ENCODE assay signal across 13 cellular contexts in genomic region chr10:123144697-123145541, GRCh38. TPM values are rescaled to one million over a fixed set of nuclear protein-coding genes. Genes with fewer than 3 reads are reported as not detected.
DNase-seq lines count a peak whose midpoint lies in the region; ATAC-seq, FAIRE-seq and TF ChIP-seq lines count a peak whose summit lies in the region.
"Had no signal": no experiment of that assay in that cellular context is flagged by ENCODE, and none has a peak within 500 bp of the region (broad histone marks: within the 10 kb centered on the region; RNA-seq: fewer than 3 reads in every experiment).

No MANE protein-coding gene starts in this region.

- TF ChIP-seq EP300 in GM12878 (IDR thresholded peaks at IDR 0.05; ENCODE audit: borderline replicate concordance in 1 of 2, control insufficient read depth in 1 of 2, low read depth in 2 of 2, low read length in 2 of 2) = no peak

- TF ChIP-seq CTCF in GM12878 (IDR thresholded peaks at IDR 0.05 in 2 of 3, conservative IDR thresholded peaks at IDR 0.05 in 1 of 3; ENCODE audit: control insufficient read depth in 2 of 3, extremely low read depth in 1 of 3, insufficient read depth in 1 of 3, low read depth in 3 of 3, low read length in 3 of 3) (peak in 1 of 3 experiments; percentile 22; a peak in 2 of 6 replicates), heart right ventricle (IDR thresholded peaks at IDR 0.05) (no peak)

- TF ChIP-seq RAD21 in GM12878 (IDR thresholded peaks at IDR 0.05; ENCODE audit: insufficient read depth, low read depth, low read length) = no peak

- ATAC-seq in GM12878 (no peak), heart right ventricle (no peak), HG02981 (IDR thresholded peaks at IDR 0.05; ENCODE audit: unreplicated experiment) (no peak)
- no peak for ATAC-seq in naive thymus-derived CD8-positive, alpha-beta T cell
- ATAC-seq: body of pancreas had no signal

- peak overlapping the region; percentile 8; the same call in 1 of the 2 replicates for H3K4me3 ChIP-seq in HUES64 (ENCODE audit: low read length)
- no peak overlapping the region for H3K4me3 ChIP-seq in GM12878
- H3K4me3 ChIP-seq in heart right ventricle = no peak overlapping the region
- H3K4me3 ChIP-seq: body of pancreas, prostate gland had no signal

- no peaks in the 10 kb centered on the region for H4K20me1 ChIP-seq in GM12878 (ENCODE audit: control insufficient read depth, insufficient read depth)

- RAD21 ChIA-PET in GM12878 (lab: Charles Lee; ENCODE audit: unreplicated experiment) = interaction anchor here (0.8 to 1.3 kb wide), 2 partner anchors 236 to 257 kb away, joined by 3 read pairs; no protein-coding TSS in a partner anchor

- peak overlapping the region; percentile 38; the same call in 1 of the 2 replicates for H3K4me2 ChIP-seq in GM12878 (ENCODE audit: control insufficient read depth, insufficient read depth)

- TF ChIP-seq POLR2A in GM12878 (IDR thresholded peaks at IDR 0.05; ENCODE audit: low read depth, low read length) = no peak

- H3K9ac ChIP-seq in HUES64 (ENCODE audit: low read depth, low read length) (no peak overlapping the region), GM12878 (ENCODE audit: control insufficient read depth, insufficient read depth, low read length) (no peak overlapping the region)

- in situ Hi-C loops in GM12878 (cut with MboI) = no loop called here

- H3K36me3 ChIP-seq in HUES64 (ENCODE audit: insufficient read depth, low read length) = no peaks in the 10 kb centered on the region
- H3K36me3 ChIP-seq in GM12878 (ENCODE audit: control insufficient read depth in 2 of 2, insufficient read depth in 2 of 2, low read length in 1 of 2) = no peaks in the 10 kb centered on the region
- H3K36me3 ChIP-seq in heart right ventricle = no peaks in the 10 kb centered on the region
- H3K36me3 ChIP-seq: prostate gland had no signal

- no peak overlapping the region for H2AFZ ChIP-seq in GM12878 (ENCODE audit: control insufficient read depth, low read depth, low read length)

- POLR2A ChIA-PET in GM12878 (lab: Charles Lee) = interaction anchor here (0.5 kb wide), 1 partner anchor 705 kb away, joined by 3 read pairs; no protein-coding TSS in a partner anchor
- POLR2A ChIA-PET in naive thymus-derived CD8-positive, alpha-beta T cell (lab: Charles Lee) = interaction anchor here (1.3 kb wide), 1 partner anchor 9 kb away, joined by 4 read pairs; the partner anchor contains the start of gene BUB3

- no peak for FAIRE-seq in GM12878 (lab: Jason Lieb, UNC)
- FAIRE-seq: A204.1 had no signal

- H3K27ac Mint-ChIP-seq in naive thymus-derived CD8-positive, alpha-beta T cell = no peak overlapping the region

- SMC1A ChIA-PET in GM12878 (lab: Charles Lee; ENCODE audit: uncharacterized antibody, unreplicated experiment) = interaction anchor here (0.5 kb wide), 1 partner anchor 108 kb away, joined by 4 read pairs; no protein-coding TSS in a partner anchor

- H3K36me3 Mint-ChIP-seq in naive thymus-derived CD8-positive, alpha-beta T cell = no peaks in the 10 kb centered on the region

- peak overlapping the region in 9 of 10 donors; percentile 13 to 78 (median 65) for H3K4me3 Mint-ChIP-seq in naive thymus-derived CD8-positive, alpha-beta T cell

- H3K9me3 ChIP-seq in HUES64 (ENCODE audit: insufficient read depth, low read depth, low read length) = no peaks in the 10 kb centered on the region
- peaks cover 1% of the 10 kb centered on the region; the same call in 2 of the 3 replicates for H3K9me3 ChIP-seq in GM12878 (replicated peaks; ENCODE audit: control insufficient read depth, insufficient read depth, low read length)
- H3K9me3 ChIP-seq in heart right ventricle = no peaks in the 10 kb centered on the region
- H3K9me3 ChIP-seq: body of pancreas, prostate gland had no signal

- DNase-seq in DMS53 (lab: John Stamatoyannopoulos, UW) (peak; percentile 32), DMS53 treated with DMSO at 0.1 percent for 48 hours (lab: John Stamatoyannopoulos, UW; ENCODE audit: unreplicated experiment) (no peak), GM12878 (ENCODE audit: low read depth, low spot score) (no peak), heart right ventricle (no peak), NOMO-1 treated with dmso at 0.1 percent for 144 hours (lab: John Stamatoyannopoulos, UW; ENCODE audit: unreplicated experiment) (no peak)
- no peak for DNase-seq in naive thymus-derived CD8-positive, alpha-beta T cell
- DNase-seq: HCEC 1CT, NCI-H510A treated with DMSO at 0.1 percent for 48 hours had no signal

- H3K27me3 Mint-ChIP-seq in naive thymus-derived CD8-positive, alpha-beta T cell = peaks cover 61 to 91% (median 67%) of the 10 kb centered on the region in 5 donors

- peaks cover 25 to 79% (median 65%) of the 10 kb centered on the region in 4 donors for H3K4me1 Mint-ChIP-seq in naive thymus-derived CD8-positive, alpha-beta T cell

- H3K27ac ChIP-seq in HUES64 (ENCODE audit: low read depth, low read length) (no peak overlapping the region), GM12878 (ENCODE audit: control insufficient read depth, insufficient read depth) (no peak overlapping the region), heart right ventricle (no peak overlapping the region)
- H3K27ac ChIP-seq: body of pancreas, prostate gland had no signal

- CTCF ChIA-PET in GM12878 (lab: Yijun Ruan, JAX) = interaction anchor here (0.6 kb wide), 1 partner anchor 127 kb away, joined by 3 read pairs; no protein-coding TSS in a partner anchor

- intact Hi-C loops in GM12878 (cut with micrococcal nuclease; ENCODE audit: unreplicated experiment) (no loop called here), heart right ventricle (cut with DNase I) (no loop called here)

- H3K9me3 Mint-ChIP-seq in naive thymus-derived CD8-positive, alpha-beta T cell = no peaks in the 10 kb centered on the region

- peaks cover 18% of the 10 kb centered on the region; the same call in 1 of the 2 replicates for H3K4me1 ChIP-seq in HUES64 (ENCODE audit: insufficient read depth, low read length)
- peaks cover 4% of the 10 kb centered on the region; the same call in 1 of the 2 replicates for H3K4me1 ChIP-seq in GM12878 (ENCODE audit: control insufficient read depth, insufficient read depth, low read length)
- peaks cover 9 to 58% (median 37%) of the 10 kb centered on the region in 9 donors for H3K4me1 ChIP-seq in heart right ventricle

- no TSS peak for BruUV-seq in GM12878 (replicated peaks; lab: Mats Ljungman, UMichigan)

- WGBS in HUES64 = 2% methylated on average over 29 of the region's 29 CpGs
- 12% methylated on average over 29 of the region's 29 CpGs for WGBS in GM12878 (ENCODE audit: insufficient coverage, insufficient replicate concordance, low lambda C conversion rate, missing lambda C conversion rate)
- 3% methylated on average over 29 of the region's 29 CpGs for WGBS in heart right ventricle, 2 donors

- H3K27me3 ChIP-seq in HUES64 (ENCODE audit: insufficient read depth, low read length) = peaks cover 100% of the 10 kb centered on the region
- H3K27me3 ChIP-seq in GM12878 (replicated peaks in 1 of 2; ENCODE audit: control insufficient read depth in 2 of 2, insufficient read depth in 2 of 2, low read length in 1 of 2) = peaks cover 35 to 43% of the 10 kb centered on the region in 2 experiments
- H3K27me3 ChIP-seq in heart right ventricle = peaks cover 73 to 100% (median 100%) of the 10 kb centered on the region in 7 donors

- peaks cover 18% of the 10 kb centered on the region for H3K79me2 ChIP-seq in GM12878 (ENCODE audit: control insufficient read depth, insufficient read depth, low read length)

RNA-seq across cellular contexts. Expression of gene HMX2, which starts 3.0 kb away (rescaled TPM):
- 0.85 TPM for polyA plus RNA-seq in HUES64 (2013, experiment 1 of 2)
- 1.0 TPM for polyA plus RNA-seq in HUES64 (2013, experiment 2 of 2)
- 0.86 and 1.1 TPM in 2 replicates for total RNA-seq in GM12878 (2013; cell fraction: nucleolus; rRNA removed)
- total RNA-seq in GM12878 (2014; rRNA removed) (12.0 and 16.8 TPM in 2 replicates), GM12878 (2014; rRNA removed; fragmentation: Illumina TruSeq; extraction: Trizol) (3.1 and 4.5 TPM in 2 replicates), GM12878 (2021) (19.8 and 22.0 TPM in 2 replicates), heart right ventricle (not detected)
- polyA plus RNA-seq in GM12878 (2011; ENCODE audit: low read depth) = 0.47 TPM
- polyA plus RNA-seq in GM12878 (2011; rRNA removed) (not detected in 2 replicates), GM12878 (2014; fragmentation: Illumina TruSeq; extraction: Trizol) (2.8 and 2.9 TPM in 2 replicates), GM12878 (2014; fragmentation: Nextera tagmentation; extraction: Ambion mirVana) (1 to 10 TPM; 1.4 to 3.0 TPM), GM12878 (2014; rRNA removed) (23.6 and 26.4 TPM in 2 replicates), GM12878 (2016; fragmentation: Nextera tagmentation; extraction: Ambion mirVana) (10 to 100 TPM; 30.6 to 31.3 TPM), heart right ventricle (not detected)
- 0.08 and 0.10 TPM in 2 replicates for polyA plus RNA-seq in GM12878 (2011; cell fraction: cytosol; rRNA removed)
- 0.10 and 0.15 TPM in 2 replicates for polyA plus RNA-seq in GM12878 (2011; cell fraction: nucleus; rRNA removed)
- polyA plus RNA-seq in GM12878 (2012) = 3.6 and 5.8 TPM in 2 replicates
- polyA minus RNA-seq in GM12878 (2011; rRNA and poly(A)+ RNA removed) = 0.15 TPM in 1 of 2 replicates, not detected in the other
- not detected in 2 replicates for polyA minus RNA-seq in GM12878 (2011; cell fraction: cytosol; rRNA and poly(A)+ RNA removed)
- polyA minus RNA-seq in GM12878 (2011; cell fraction: nucleus; rRNA and poly(A)+ RNA removed) = not detected in 2 replicates
- not detected for total RNA-seq in naive thymus-derived CD8-positive, alpha-beta T cell
- polyA plus RNA-seq in naive thymus-derived CD8-positive, alpha-beta T cell = not detected
- total RNA-seq: body of pancreas had no signal

RNA-seq across cellular contexts. Expression of gene HMX3, which starts 9.1 kb away (rescaled TPM):
- not detected for polyA plus RNA-seq in HUES64 (2013, experiment 1 of 2)
- polyA plus RNA-seq in HUES64 (2013, experiment 2 of 2) = not detected
- 8.9 and 12.1 TPM in 2 replicates for total RNA-seq in GM12878 (2013; cell fraction: nucleolus; rRNA removed)
- total RNA-seq in GM12878 (2014; rRNA removed) = 29.6 and 32.8 TPM in 2 replicates
- 3.5 and 4.8 TPM in 2 replicates for total RNA-seq in GM12878 (2014; rRNA removed; fragmentation: Illumina TruSeq; extraction: Trizol)
- total RNA-seq in GM12878 (2021) = 54.6 and 60.5 TPM in 2 replicates
- polyA plus RNA-seq in GM12878 (2011; ENCODE audit: low read depth) = 2.1 TPM
- polyA plus RNA-seq in GM12878 (2011; rRNA removed) = 0.19 and 0.65 TPM in 2 replicates
- 1.3 and 2.9 TPM in 2 replicates for polyA plus RNA-seq in GM12878 (2011; cell fraction: cytosol; rRNA removed)
- polyA plus RNA-seq in GM12878 (2011; cell fraction: nucleus; rRNA removed) = 1.4 and 3.6 TPM in 2 replicates
- polyA plus RNA-seq in GM12878 (2012) = 8.8 and 9.0 TPM in 2 replicates
- 0.27 and 0.63 TPM in 2 replicates for polyA plus RNA-seq in GM12878 (2014; fragmentation: Illumina TruSeq; extraction: Trizol)
- polyA plus RNA-seq in GM12878 (2014; fragmentation: Nextera tagmentation; extraction: Ambion mirVana) = not detected
- polyA plus RNA-seq in GM12878 (2014; rRNA removed) = 34.3 and 38.6 TPM in 2 replicates
- 10 to 100 TPM; 14.0 to 16.6 TPM for polyA plus RNA-seq in GM12878 (2016; fragmentation: Nextera tagmentation; extraction: Ambion mirVana)
- 0.29 and 1.0 TPM in 2 replicates for polyA minus RNA-seq in GM12878 (2011; rRNA and poly(A)+ RNA removed)
- 3.2 and 4.4 TPM in 2 replicates for polyA minus RNA-seq in GM12878 (2011; cell fraction: cytosol; rRNA and poly(A)+ RNA removed)
- 1.3 and 1.7 TPM in 2 replicates for polyA minus RNA-seq in GM12878 (2011; cell fraction: nucleus; rRNA and poly(A)+ RNA removed)
- not detected for total RNA-seq in naive thymus-derived CD8-positive, alpha-beta T cell
- polyA plus RNA-seq in naive thymus-derived CD8-positive, alpha-beta T cell = not detected
- not detected for total RNA-seq in heart right ventricle
- not detected for polyA plus RNA-seq in heart right ventricle
- total RNA-seq: body of pancreas, prostate gland had no signal

RNA-seq across cellular contexts. Expression of gene BUB3, which starts 9.3 kb away (rescaled TPM):
- polyA plus RNA-seq in HUES64 (2013, experiment 1 of 2) = 156 TPM
- 157 TPM for polyA plus RNA-seq in HUES64 (2013, experiment 2 of 2)
- 259 and 269 TPM in 2 replicates for total RNA-seq in GM12878 (2013; cell fraction: nucleolus; rRNA removed)
- 471 and 555 TPM in 2 replicates for total RNA-seq in GM12878 (2014; rRNA removed)
- 248 and 262 TPM in 2 replicates for total RNA-seq in GM12878 (2014; rRNA removed; fragmentation: Illumina TruSeq; extraction: Trizol)
- total RNA-seq in GM12878 (2021) = 252 and 260 TPM in 2 replicates
- 91.1 TPM for polyA plus RNA-seq in GM12878 (2011; ENCODE audit: low read depth)
- 312 and 334 TPM in 2 replicates for polyA plus RNA-seq in GM12878 (2011; rRNA removed)
- 276 and 371 TPM in 2 replicates for polyA plus RNA-seq in GM12878 (2011; cell fraction: cytosol; rRNA removed)
- 512 and 524 TPM in 2 replicates for polyA plus RNA-seq in GM12878 (2011; cell fraction: nucleus; rRNA removed)
- 164 and 233 TPM in 2 replicates for polyA plus RNA-seq in GM12878 (2012)
- 228 and 312 TPM in 2 replicates for polyA plus RNA-seq in GM12878 (2014; fragmentation: Illumina TruSeq; extraction: Trizol)
- polyA plus RNA-seq in GM12878 (2014; fragmentation: Nextera tagmentation; extraction: Ambion mirVana) = 1,000 to 10,000 TPM in 1 of 2 experiments, 100 to 1,000 TPM in 1; 648 to 1,126 TPM
- polyA plus RNA-seq in GM12878 (2014; rRNA removed) = 395 and 513 TPM in 2 replicates
- polyA plus RNA-seq in GM12878 (2016; fragmentation: Nextera tagmentation; extraction: Ambion mirVana) = 100 to 1,000 TPM; 487 to 530 TPM
- 402 and 493 TPM in 2 replicates for polyA minus RNA-seq in GM12878 (2011; rRNA and poly(A)+ RNA removed)
- polyA minus RNA-seq in GM12878 (2011; cell fraction: cytosol; rRNA and poly(A)+ RNA removed) = 129 and 154 TPM in 2 replicates
- polyA minus RNA-seq in GM12878 (2011; cell fraction: nucleus; rRNA and poly(A)+ RNA removed) = 259 and 337 TPM in 2 replicates
- 100 to 1,000 TPM; 170 to 173 TPM for total RNA-seq in naive thymus-derived CD8-positive, alpha-beta T cell
- 100 to 1,000 TPM; 217 to 247 (median 243) TPM for polyA plus RNA-seq in naive thymus-derived CD8-positive, alpha-beta T cell
- 10 to 100 TPM; 24.4 to 40.9 (median 30.4) TPM for total RNA-seq in heart right ventricle
- 10 to 100 TPM; 11.4 to 42.0 TPM for polyA plus RNA-seq in heart right ventricle

Comparison
In these comparisons a context has a peak if more than half of its experiments do, and no peak if none do; other contexts are left out.
1. RNA of gene HMX3, which starts 9.1 kb away (total RNA-seq): 3.5 to 60.5 TPM in GM12878; not detected in naive thymus-derived CD8-positive, alpha-beta T cell and not detected in heart right ventricle; every median in the first group is over 4 times any median in the second.
2. RNA of gene BUB3, which starts 9.3 kb away (total RNA-seq): 248 to 555 TPM in GM12878 and 170 to 173 TPM in naive thymus-derived CD8-positive, alpha-beta T cell; 24.4 to 40.9 TPM in heart right ventricle; every median in the first group is over 4 times any median in the second.